In the genomic region with DNA sequence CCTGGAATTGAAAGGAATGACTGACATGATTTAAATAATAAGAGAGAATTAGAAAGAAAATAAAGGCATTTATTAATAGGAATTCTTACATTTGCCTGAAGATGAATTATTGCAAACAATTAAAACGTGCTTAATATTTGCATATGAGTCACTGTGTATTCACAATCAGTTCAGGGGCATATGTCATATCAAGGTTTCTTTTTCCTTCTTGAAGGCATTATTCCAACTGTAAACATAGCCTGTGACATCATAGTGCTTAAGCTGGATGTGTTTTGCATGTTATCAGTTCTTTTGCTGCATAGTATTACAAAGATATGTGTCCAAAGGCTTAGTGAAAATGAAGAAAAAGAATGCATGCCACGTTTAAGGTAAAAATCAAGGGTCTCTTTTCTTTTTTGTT, we compare ENCODE assay signal across 16 cellular contexts.
A peak's percentile ranks its signal among the peaks of the same experiment; 100 is the strongest.
DNase-seq lines count a peak whose midpoint lies in the region; ATAC-seq and TF ChIP-seq lines count a peak whose summit lies in the region.
"Had no signal": no experiment of that assay in that cellular context is flagged by ENCODE, and none has a peak within 500 bp of the region (broad histone marks: within the 10 kb centered on the region; RNA-seq: fewer than 3 reads in every experiment).

No MANE protein-coding gene starts in this region.

- TF ChIP-seq POLR2A in testis (IDR thresholded peaks at IDR 0.05): no peak

- 63 to 70% methylated on average over 2 of the region's 2 CpGs for WGBS in testis, 2 donors

- DNase-seq in left ventricle myocardium superior: no peak
- no peak for DNase-seq in Right ventricle myocardium superior
- peak; percentile 87 for DNase-seq in amniotic epithelial cell (ENCODE audit: low read depth)
- peak; percentile 61 for DNase-seq in fibroblast of pulmonary artery (ENCODE audit: low read depth)
- no peak for DNase-seq in testis
- no peak for DNase-seq in D341Med (ENCODE audit: low spot score)
- DNase-seq: 8988T, MV-4-11, NCI-H1436 treated with DMSO at 0.1 percent for 48 hours, NCI-H2081, NCI-H748 treated with DMSO at 0.1 percent for 48 hours, PC-9 had no signal

- ATAC-seq in left ventricle myocardium superior: peak; percentile 48
- ATAC-seq in Right ventricle myocardium superior (ENCODE audit: poor library complexity): no peak
- no peak for ATAC-seq in HG02588 (IDR thresholded peaks at IDR 0.05; ENCODE audit: unreplicated experiment)
- no peak for ATAC-seq in GM21529 (IDR thresholded peaks at IDR 0.05; ENCODE audit: unreplicated experiment)
- ATAC-seq: GM12878 had no signal

- no peaks in the 10 kb centered on the region for H3K4me1 ChIP-seq in testis

- no peaks in the 10 kb centered on the region for H3K9me3 ChIP-seq in testis
- H3K9me3 ChIP-seq: BLaER1 treated with 17β-estradiol and CSF1 and Interleukin-3, amounts not matched to agents 10 nM and 100 nM had no signal

- no peaks in the 10 kb centered on the region for H3K27me3 ChIP-seq in testis
- H3K27me3 ChIP-seq: BLaER1 treated with 17β-estradiol and CSF1 and Interleukin-3, amounts not matched to agents 10 nM and 100 nM had no signal

- no peak for TF ChIP-seq CTCF in fibroblast of pulmonary artery (IDR thresholded peaks at IDR 0.05; ENCODE audit: low read length, missing control alignments)
- no peak for TF ChIP-seq CTCF in testis (IDR thresholded peaks at IDR 0.05)

- H3K4me3 ChIP-seq in fibroblast of pulmonary artery (replicated peaks; ENCODE audit: low read depth, low read length): no peak overlapping the region
- no peak overlapping the region for H3K4me3 ChIP-seq in testis
- H3K4me3 ChIP-seq: BLaER1 treated with 17β-estradiol and CSF1 and Interleukin-3, amounts not matched to agents 10 nM and 100 nM; GM12878; PC-9 had no signal

- H3K27ac ChIP-seq in testis: no peak overlapping the region
- H3K27ac ChIP-seq: BLaER1 treated with 17β-estradiol and CSF1 and Interleukin-3, amounts not matched to agents 10 nM and 100 nM; PC-9 had no signal

- H3K36me3 ChIP-seq in testis (ENCODE audit: low read depth, missing control alignments): no peaks in the 10 kb centered on the region
- H3K36me3 ChIP-seq: BLaER1 treated with 17β-estradiol and CSF1 and Interleukin-3, amounts not matched to agents 10 nM and 100 nM had no signal

- intact Hi-C loops in left ventricle myocardium superior (cut with micrococcal nuclease): no loop called here
- intact Hi-C loops in Right ventricle myocardium superior (cut with DNase I): no loop called here
- intact Hi-C loops in testis (cut with DNase I; ENCODE audit: low total_unique reads): no loop called here

Comparison
In these comparisons a context has a peak if more than half of its experiments do, and no peak if none do; other contexts are left out.
1. DNase-seq: peak in amniotic epithelial cell (single experiment) and fibroblast of pulmonary artery (single experiment); none in left ventricle myocardium superior (single experiment), Right ventricle myocardium superior (single experiment), testis (single experiment) and D341Med (single experiment).